In the genomic region with DNA sequence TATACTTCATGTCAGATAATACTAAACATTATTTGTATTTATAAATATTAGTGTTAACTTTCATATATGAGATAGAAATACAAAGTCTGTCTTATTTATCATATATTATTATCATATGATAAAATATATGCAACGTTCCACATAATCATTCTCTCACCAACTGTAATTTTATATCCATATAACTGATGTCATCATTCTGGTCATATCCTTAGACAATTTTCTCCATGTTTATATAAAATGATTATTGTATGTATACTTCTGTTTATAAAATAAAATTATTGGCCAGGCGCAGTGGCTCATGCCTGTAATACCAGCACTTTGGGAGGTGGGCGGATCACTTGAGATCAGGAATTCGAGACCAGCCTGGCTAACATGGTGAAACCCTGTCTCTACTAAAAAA, we compare ENCODE assay signal across 21 cellular contexts.
"Had no signal": no experiment of that assay in that cellular context is flagged by ENCODE, and none has a peak within 500 bp of the region (broad histone marks: within the 10 kb centered on the region; RNA-seq: fewer than 3 reads in every experiment).

No MANE protein-coding gene starts in this region.

- H3K9me3 ChIP-seq: gastrocnemius medialis, mucosa of descending colon had no signal

- FAIRE-seq: endothelial cell of umbilical vein, islet of Langerhans, keratinocyte had no signal

- H3K4me3 ChIP-seq: esophagus muscularis mucosa, gastrocnemius medialis, heart right ventricle, left lung, lower lobe of right lung, mucosa of descending colon had no signal

- H3K27ac ChIP-seq: esophagus muscularis mucosa, foreskin keratinocyte, gastrocnemius medialis, heart right ventricle, left lung, lower lobe of right lung had no signal

- H3K36me3 ChIP-seq: esophagus muscularis mucosa, gastrocnemius medialis, heart right ventricle, left lung, lower lobe of right lung had no signal

- ATAC-seq: effector memory CD8-positive, alpha-beta T cell; foreskin keratinocyte; gastrocnemius medialis; heart right ventricle; left cardiac atrium; left lung; left ventricle myocardium superior; lower lobe of right lung; mucosa of descending colon had no signal

- H3K4me1 ChIP-seq: esophagus muscularis mucosa, foreskin keratinocyte, gastrocnemius medialis, heart right ventricle, left lung, lower lobe of right lung had no signal

- DNase-seq: cortex of kidney; effector CD8-positive, alpha-beta T cell; effector memory CD8-positive, alpha-beta T cell; endodermal cell; foreskin keratinocyte; gastrocnemius medialis; glutamatergic neuron; head of caudate nucleus; heart right ventricle; hippocampal formation; left cardiac atrium; left lung; left ventricle myocardium superior; lower lobe of right lung; mesenchymal stem cell; mucosa of descending colon; naive B cell had no signal

- H3K27me3 ChIP-seq: esophagus muscularis mucosa, foreskin keratinocyte, gastrocnemius medialis, heart right ventricle, left lung had no signal
